19 cellular contexts compared by ENCODE assay signal in the genomic region with DNA sequence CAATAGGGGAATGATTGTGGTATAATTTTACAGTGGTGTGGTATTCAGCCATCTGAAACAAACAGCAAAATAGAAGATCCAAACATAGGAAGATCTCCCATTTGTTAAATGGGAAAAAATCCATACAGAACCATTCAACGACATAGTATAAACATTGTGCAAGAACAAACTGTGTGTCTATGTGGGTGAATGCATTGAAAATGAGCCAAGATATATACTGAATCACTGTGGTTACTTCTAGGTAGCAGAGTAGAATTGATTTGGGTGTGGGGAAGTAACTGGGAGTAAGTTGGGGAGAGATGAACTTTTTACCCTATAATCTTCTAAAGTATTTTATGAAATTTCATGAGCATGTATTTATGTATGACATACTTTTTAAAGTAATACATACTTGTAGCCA.
DNase-seq lines count a peak whose midpoint lies in the region; ATAC-seq, FAIRE-seq and TF ChIP-seq lines count a peak whose summit lies in the region.
"Had no signal": no experiment of that assay in that cellular context is flagged by ENCODE, and none has a peak within 500 bp of the region (broad histone marks: within the 10 kb centered on the region; RNA-seq: fewer than 3 reads in every experiment).

No MANE protein-coding gene starts in this region.

- H3K9me1 ChIP-seq in keratinocyte (ENCODE audit: control insufficient read depth, extremely low read depth, insufficient read depth, low read length), result no peaks in the 10 kb centered on the region

- dilution Hi-C loops in keratinocyte (cut with MboI; ENCODE audit: extremely low pct_ligation_motif_present, low sequenced_read_pairs), result no loop called here

- H3K4me1 ChIP-seq in ACC112 (ENCODE audit: control insufficient read depth, insufficient read depth, low read length, unreplicated experiment), result peaks cover 21% of the 10 kb centered on the region
- peaks cover 2% of the 10 kb centered on the region for H3K4me1 ChIP-seq in keratinocyte (ENCODE audit: control insufficient read depth, extremely low read depth, insufficient read depth, low read length)
- H3K4me1 ChIP-seq in MM.1S (ENCODE audit: low read length), result peaks cover 15% of the 10 kb centered on the region; the same call in 1 of the 2 replicates

- H3K9ac ChIP-seq in keratinocyte (ENCODE audit: control insufficient read depth, extremely low read depth, insufficient read depth, low read length) (no peak overlapping the region), MM.1S (ENCODE audit: low read length) (no peak overlapping the region)

- peak; percentile 66 for DNase-seq in HT1080 (ENCODE audit: low read depth)
- DNase-seq in brain microvascular endothelial cell, result peak; percentile 58
- DNase-seq in keratinocyte (ENCODE audit: low read depth, low spot score), result peak; percentile 7
- no peak for DNase-seq in Ammon's horn (ENCODE audit: low spot score)
- no peak for DNase-seq in MM.1S
- no peak for DNase-seq in Calu3
- DNase-seq: activated CD4-positive, CD25-positive, alpha-beta regulatory T cell; DMS79; effector memory CD8-positive, alpha-beta T cell; H9; NCI-H2029 treated with DMSO at 0.1 percent for 48 hours; stimulated activated CD4-positive, alpha-beta T cell treated with anti-CD3 and anti-CD28 coated beads, Interleukin-4, amount 100 ng/mL, for 24 hours; stimulated activated naive CD4-positive, alpha-beta T cell had no signal

- H3K27me3 Mint-ChIP-seq in Calu3 (ENCODE audit: unreplicated experiment), result no peaks in the 10 kb centered on the region
- H3K27me3 Mint-ChIP-seq: progenitor cell of endocrine pancreas had no signal

- in situ Hi-C loops in brain microvascular endothelial cell (cut with HindIII; ENCODE audit: low pct_ligation_motif_present, low sequenced_read_pairs), result no loop called here

- ATAC-seq in HG03442 (IDR thresholded peaks at IDR 0.05; ENCODE audit: unreplicated experiment), result no peak
- ATAC-seq: effector memory CD8-positive, alpha-beta T cell had no signal

- H3F3A ChIP-seq in MM.1S (ENCODE audit: insufficient read depth, low read length), result no peaks in the 10 kb centered on the region

- H3K4me3 Mint-ChIP-seq in Calu3 (ENCODE audit: low read depth, unreplicated experiment), result no peak overlapping the region
- H3K4me3 Mint-ChIP-seq: B cell; effector memory CD8-positive, alpha-beta T cell; H9; IgD-negative memory B cell had no signal

- H3K36me3 Mint-ChIP-seq in Calu3 (ENCODE audit: insufficient read depth, unreplicated experiment), result no peaks in the 10 kb centered on the region
- H3K36me3 Mint-ChIP-seq: IgD-negative memory B cell had no signal

- no peaks in the 10 kb centered on the region for H3K9me2 ChIP-seq in MM.1S (replicated peaks; ENCODE audit: insufficient read depth, low read length)

- H3K4me2 ChIP-seq in keratinocyte (ENCODE audit: control insufficient read depth, extremely low read depth, insufficient read depth, low read depth, low read length), result no peak overlapping the region
- H3K4me2 ChIP-seq in MM.1S (ENCODE audit: low read depth, low read length), result no peak overlapping the region

- no TSS peak for BruUV-seq in Calu3 (replicated peaks; lab: Mats Ljungman, UMichigan)

- no peak overlapping the region for H3K4me3 ChIP-seq in ACC112 (ENCODE audit: low read depth, low read length)
- no peak overlapping the region for H3K4me3 ChIP-seq in brain microvascular endothelial cell (ENCODE audit: low read depth, low read length)
- H3K4me3 ChIP-seq in keratinocyte (ENCODE audit: control insufficient read depth in 2 of 3, extremely low read depth in 1 of 3, insufficient read depth in 2 of 3, low read depth in 1 of 3, low read length in 3 of 3), result no peak overlapping the region
- H3K4me3 ChIP-seq in MM.1S (ENCODE audit: low read length), result no peak overlapping the region

- TF ChIP-seq CTCF in brain microvascular endothelial cell (IDR thresholded peaks at IDR 0.05; ENCODE audit: low read depth, low read length, missing control alignments), result no peak
- TF ChIP-seq CTCF in keratinocyte (optimal IDR thresholded peaks at IDR 0.05 in 1 of 3, IDR thresholded peaks at IDR 0.05 in 1 of 3, conservative IDR thresholded peaks at IDR 0.05 in 1 of 3; ENCODE audit: extremely low read depth in 1 of 3, insufficient read depth in 2 of 3, low read length in 3 of 3), result no peak
- no peak for TF ChIP-seq CTCF in MM.1S (IDR thresholded peaks at IDR 0.05; ENCODE audit: low read length)
- no peak for TF ChIP-seq CTCF in Calu3 (IDR thresholded peaks at IDR 0.05; ENCODE audit: unreplicated experiment)

- no peak overlapping the region for H3K27ac Mint-ChIP-seq in Calu3 (ENCODE audit: unreplicated experiment)
- H3K27ac Mint-ChIP-seq: B cell; effector memory CD8-positive, alpha-beta T cell; H9; IgD-negative memory B cell; progenitor cell of endocrine pancreas had no signal

- H3K9me3 ChIP-seq in keratinocyte (ENCODE audit: control insufficient read depth, low read depth, low read length), result no peaks in the 10 kb centered on the region
- H3K9me3 ChIP-seq in MM.1S (replicated peaks; ENCODE audit: insufficient read depth, low read length), result no peaks in the 10 kb centered on the region

- H3K79me2 ChIP-seq in ACC112 (ENCODE audit: control insufficient read depth, insufficient read depth, low read length, unreplicated experiment) (no peaks in the 10 kb centered on the region), keratinocyte (ENCODE audit: control insufficient read depth, insufficient read depth, low read length) (no peaks in the 10 kb centered on the region), MM.1S (ENCODE audit: low read length) (no peaks in the 10 kb centered on the region)

- H3K4me1 Mint-ChIP-seq in Calu3 (ENCODE audit: low read depth, unreplicated experiment), result peaks cover 65% of the 10 kb centered on the region
- H3K4me1 Mint-ChIP-seq: B cell, IgD-negative memory B cell had no signal

- H3K27ac ChIP-seq in ACC112 (ENCODE audit: low read depth, low read length) (0 out of 2 replicates have a peak overlapping the region, but pooled peaks have one; percentile 4), brain microvascular endothelial cell (no peak overlapping the region), keratinocyte (ENCODE audit: control insufficient read depth, insufficient read depth, low read length) (no peak overlapping the region), MM.1S (ENCODE audit: low read length) (no peak overlapping the region)

- H2AFZ ChIP-seq in ACC112 (ENCODE audit: low read length, unreplicated experiment) (no peak overlapping the region), keratinocyte (ENCODE audit: control insufficient read depth, low read length) (no peak overlapping the region), MM.1S (ENCODE audit: low read length) (no peak overlapping the region)

- CTCF ChIA-PET in Calu3 (lab: Charles Lee), result no interaction called here

- peak; percentile 32 for FAIRE-seq in keratinocyte (lab: Jason Lieb, UNC)
- FAIRE-seq: GM12891 had no signal

- H3K36me3 ChIP-seq in ACC112 (ENCODE audit: insufficient read depth, low read length), result no peaks in the 10 kb centered on the region
- H3K36me3 ChIP-seq in brain microvascular endothelial cell (replicated peaks), result no peaks in the 10 kb centered on the region
- no peaks in the 10 kb centered on the region for H3K36me3 ChIP-seq in keratinocyte (ENCODE audit: control insufficient read depth in 2 of 2, extremely low read depth in 1 of 2, insufficient read depth in 2 of 2, low read length in 2 of 2)
- no peaks in the 10 kb centered on the region for H3K36me3 ChIP-seq in MM.1S (replicated peaks; ENCODE audit: insufficient read depth, low read length)

- no peaks in the 10 kb centered on the region for H4K20me1 ChIP-seq in keratinocyte (ENCODE audit: control insufficient read depth, extremely low read depth, insufficient read depth, low read length)
- no peaks in the 10 kb centered on the region for H4K20me1 ChIP-seq in MM.1S (ENCODE audit: insufficient read depth, low read length)

- H3K27me3 ChIP-seq in ACC112 (ENCODE audit: insufficient read depth, low read length) (no peaks in the 10 kb centered on the region), brain microvascular endothelial cell (replicated peaks) (no peaks in the 10 kb centered on the region), keratinocyte (ENCODE audit: control insufficient read depth, extremely low read depth, insufficient read depth, low read length) (peaks cover 2% of the 10 kb centered on the region), MM.1S (replicated peaks; ENCODE audit: insufficient read depth, low read length) (no peaks in the 10 kb centered on the region)

- H3K9me3 Mint-ChIP-seq in Calu3 (ENCODE audit: low read depth, unreplicated experiment), result no peaks in the 10 kb centered on the region
- H3K9me3 Mint-ChIP-seq: effector memory CD8-positive, alpha-beta T cell; H9; IgD-negative memory B cell had no signal

- intact Hi-C loops in Calu3 (cut with micrococcal nuclease; ENCODE audit: unreplicated experiment), result no loop called here

Comparison
In these comparisons a context has a peak if more than half of its experiments do, and no peak if none do; other contexts are left out.
1. DNase-seq: peak in HT1080 (single experiment), brain microvascular endothelial cell (single experiment) and keratinocyte (single experiment); none in Ammon's horn (single experiment), MM.1S (single experiment) and Calu3 (single experiment).